9 cellular contexts compared by ENCODE assay signal in the genomic region with DNA sequence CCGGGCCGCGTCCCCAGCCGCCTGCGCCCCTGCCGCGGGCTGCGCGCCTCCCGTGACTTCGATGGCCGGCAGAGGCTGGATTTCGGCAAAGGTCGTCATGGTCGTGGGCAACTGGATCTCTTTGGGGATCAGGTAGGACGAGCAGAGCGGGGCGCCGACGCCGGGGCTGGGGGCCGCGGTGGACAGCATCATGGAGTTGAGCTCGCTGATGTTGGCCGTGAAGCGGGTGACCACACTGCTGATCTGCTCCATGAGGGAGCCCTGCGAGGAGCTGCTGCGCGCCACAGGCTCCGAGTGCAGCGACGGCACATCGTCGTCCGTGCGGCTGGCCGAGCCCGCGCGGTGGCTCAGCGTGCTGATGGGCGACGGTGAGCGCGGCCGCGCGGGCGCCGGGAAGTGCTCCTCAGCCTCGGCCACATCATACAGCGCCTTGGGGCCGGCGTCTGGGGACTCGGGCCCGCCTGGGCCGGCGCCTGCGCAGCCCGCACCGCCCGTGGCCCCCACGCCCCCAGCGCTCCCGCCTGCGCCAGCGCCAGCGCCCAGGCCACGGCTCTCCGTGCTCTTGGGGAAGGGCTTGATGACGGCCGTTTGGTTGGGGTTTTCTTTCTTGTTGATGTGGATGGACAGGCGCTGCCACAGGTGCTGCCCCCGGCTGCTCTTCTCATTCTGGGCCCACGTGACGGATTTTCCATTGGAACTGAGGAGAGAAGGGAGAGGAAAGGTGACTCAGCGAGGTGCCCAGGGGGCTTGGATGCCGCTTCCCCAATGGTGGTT.
DNase-seq lines count a peak whose midpoint lies in the region; ATAC-seq, FAIRE-seq and TF ChIP-seq lines count a peak whose summit lies in the region.
"Had no signal": no experiment of that assay in that cellular context is flagged by ENCODE, and none has a peak within 500 bp of the region (broad histone marks: within the 10 kb centered on the region; RNA-seq: fewer than 3 reads in every experiment).

No MANE protein-coding gene starts in this region.

- no peaks in the 10 kb centered on the region for H3K9me3 ChIP-seq in esophagus squamous epithelium
- H3K9me3 ChIP-seq in osteoblast (ENCODE audit: low read depth, low read length): no peaks in the 10 kb centered on the region

- DNase-seq in activated CD4-positive, CD25-positive, alpha-beta regulatory T cell (lab: John Stamatoyannopoulos, UW): no peak
- no peak for DNase-seq in esophagus squamous epithelium (lab: John Stamatoyannopoulos, UW)
- peak; percentile 83 for DNase-seq in osteoblast (ENCODE audit: insufficient read length, low spot score, missing footprints)
- DNase-seq in NCI-H1694 (lab: John Stamatoyannopoulos, UW): no peak
- DNase-seq in D721Med (ENCODE audit: insufficient read length, low spot score): no peak
- no peak for DNase-seq in G401 (ENCODE audit: low spot score)

- TF ChIP-seq CTCF in esophagus squamous epithelium (IDR thresholded peaks at IDR 0.05) (peak in 1 of 6 experiments; percentile 0), osteoblast (IDR thresholded peaks at IDR 0.05; ENCODE audit: extremely low read depth, low read depth, low read length) (no peak), D721Med (IDR thresholded peaks at IDR 0.05; ENCODE audit: insufficient read depth, missing control alignments) (no peak)

- H4K20me1 ChIP-seq in osteoblast (ENCODE audit: insufficient read depth, low read length): no peaks in the 10 kb centered on the region

- H3K36me3 ChIP-seq in esophagus squamous epithelium (no peaks in the 10 kb centered on the region), osteoblast (ENCODE audit: insufficient read depth, low read length) (no peaks in the 10 kb centered on the region)

- WGBS in esophagus squamous epithelium, 2 donors: 20 to 41% methylated on average over 1 to 2 of the region's 78 CpGs

- peak overlapping the region; percentile 30 to 65 (median 42) for H3K4me3 ChIP-seq in esophagus squamous epithelium
- H3K4me3 ChIP-seq in osteoblast (ENCODE audit: insufficient read depth, low read length): peak overlapping the region; percentile 64

- in situ Hi-C loops in G401 (cut with HindIII; ENCODE audit: low sequenced_read_pairs): no loop called here

- no peak for TF ChIP-seq POLR2A in esophagus squamous epithelium (IDR thresholded peaks at IDR 0.05)

- peak; percentile 54 to 58 for ATAC-seq in activated CD4-positive, CD25-positive, alpha-beta regulatory T cell treated with anti-CD3 and anti-CD28 coated beads, Interleukin-2, amount 50 U/mL, for 24 hours
- peak; percentile 47 for ATAC-seq in SK-N-SH treated with all-trans-retinoic acid at 6 μM for 48 hours

- H3K27ac ChIP-seq in esophagus squamous epithelium (no peak overlapping the region), osteoblast (ENCODE audit: low read depth, low read length) (no peak overlapping the region)
- H3K27ac ChIP-seq: C4-2B had no signal

- peak overlapping the region; percentile 70 for H2AFZ ChIP-seq in osteoblast (ENCODE audit: low read length)

- no peaks in the 10 kb centered on the region for H3K79me2 ChIP-seq in osteoblast (ENCODE audit: insufficient read depth, low read length)

- FAIRE-seq in D721Med (lab: Jason Lieb, UNC): no peak

- H3K4me2 ChIP-seq in osteoblast (ENCODE audit: insufficient read depth, low read length): peak overlapping the region; percentile 73

- H3K27me3 ChIP-seq in esophagus squamous epithelium: peaks cover 0 to 62% (median 2%) of the 10 kb centered on the region in 4 donors
- H3K27me3 ChIP-seq in osteoblast (ENCODE audit: insufficient read depth, low read length): no peaks in the 10 kb centered on the region

- H3K4me1 ChIP-seq in esophagus squamous epithelium (peaks cover 0 to 15% (median 8%) of the 10 kb centered on the region in 3 donors), osteoblast (ENCODE audit: insufficient read depth, low read length) (no peaks in the 10 kb centered on the region)

- intact Hi-C loops in esophagus squamous epithelium (cut with DNase I): no loop called here

TF ChIP-seq in SK-N-SH treated with all-trans-retinoic acid at 6 μM for 48 hours, 23 proteins besides CTCF, POLR2A, EP300 and RAD21:
- no peak for TF ChIP-seq ZNF8 (CRISPR knock-in tag; IDR thresholded peaks at IDR 0.05)
- TF ChIP-seq, protein P1, sequence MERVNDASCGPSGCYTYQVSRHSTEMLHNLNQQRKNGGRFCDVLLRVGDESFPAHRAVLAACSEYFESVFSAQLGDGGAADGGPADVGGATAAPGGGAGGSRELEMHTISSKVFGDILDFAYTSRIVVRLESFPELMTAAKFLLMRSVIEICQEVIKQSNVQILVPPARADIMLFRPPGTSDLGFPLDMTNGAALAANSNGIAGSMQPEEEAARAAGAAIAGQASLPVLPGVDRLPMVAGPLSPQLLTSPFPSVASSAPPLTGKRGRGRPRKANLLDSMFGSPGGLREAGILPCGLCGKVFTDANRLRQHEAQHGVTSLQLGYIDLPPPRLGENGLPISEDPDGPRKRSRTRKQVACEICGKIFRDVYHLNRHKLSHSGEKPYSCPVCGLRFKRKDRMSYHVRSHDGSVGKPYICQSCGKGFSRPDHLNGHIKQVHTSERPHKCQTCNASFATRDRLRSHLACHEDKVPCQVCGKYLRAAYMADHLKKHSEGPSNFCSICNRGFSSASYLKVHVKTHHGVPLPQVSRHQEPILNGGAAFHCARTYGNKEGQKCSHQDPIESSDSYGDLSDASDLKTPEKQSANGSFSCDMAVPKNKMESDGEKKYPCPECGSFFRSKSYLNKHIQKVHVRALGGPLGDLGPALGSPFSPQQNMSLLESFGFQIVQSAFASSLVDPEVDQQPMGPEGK (CRISPR knock-in tag; IDR thresholded peaks at IDR 0.05; ENCODE audit: borderline replicate concordance): no peak
- no peak for TF ChIP-seq GLIS3 (CRISPR knock-in tag; IDR thresholded peaks at IDR 0.05)
